Comparison of ENCODE assay signal across 8 cellular contexts in the genomic region with DNA sequence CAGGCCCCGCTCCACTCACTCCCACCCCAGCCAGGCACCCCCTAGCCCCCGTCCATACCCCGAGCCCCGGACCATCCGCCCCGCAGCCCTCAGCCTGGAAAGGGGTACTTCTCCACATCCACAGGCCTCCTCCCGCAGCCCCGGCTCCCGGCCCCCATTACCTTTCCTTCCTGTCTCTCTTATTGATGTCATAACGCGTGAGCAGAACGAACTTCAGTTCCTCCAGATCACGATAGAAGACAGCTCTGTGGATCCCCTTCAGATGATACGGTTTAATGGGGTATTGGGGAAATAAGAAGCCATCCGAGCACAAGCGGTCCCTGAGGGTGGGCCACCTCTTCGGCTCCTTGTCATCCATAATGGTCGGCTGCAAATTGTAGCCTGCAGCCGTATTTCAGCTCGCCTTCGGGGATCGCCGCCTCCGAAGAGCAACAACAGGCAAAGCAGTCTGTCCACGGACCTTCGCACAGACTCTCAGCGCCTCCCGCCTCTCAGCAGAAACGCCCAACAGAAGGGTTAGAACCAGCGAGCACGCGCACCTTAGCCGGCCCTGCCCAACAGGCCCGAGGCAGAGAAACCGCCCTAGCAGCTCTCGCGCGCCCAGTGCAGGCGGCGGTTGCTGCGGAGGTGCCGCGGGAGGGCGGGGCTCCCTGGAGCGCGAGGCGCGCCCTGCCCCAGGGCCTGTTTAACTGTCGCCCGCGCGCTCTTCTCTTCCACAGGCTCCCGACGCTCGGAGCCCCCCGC. TPM values are rescaled to one million over a fixed set of nuclear protein-coding genes. Genes with fewer than 3 reads are reported as not detected.
DNase-seq lines count a peak whose midpoint lies in the region; ATAC-seq and TF ChIP-seq lines count a peak whose summit lies in the region.
"Not testable (repeated sequence)": the region's sequence is repeated elsewhere in the genome, so short reads cannot be mapped to it uniquely, and the experiment has no call there.

ANKRD36C (minus strand) TSS at position 474 of the 744 bp plus-strand sequence; CDS start at position 358, 116 bp downstream.

- not testable (repeated sequence) for H3K4me1 Mint-ChIP-seq in naive thymus-derived CD8-positive, alpha-beta T cell

- H3K4me3 Mint-ChIP-seq in naive thymus-derived CD8-positive, alpha-beta T cell, result peak within 1 kb of the TSS; percentile 92 to 99 (median 96)

- peaks cover 1 to 27% (median 6%) of the 10 kb centered on the region in 5 donors for H3K27me3 Mint-ChIP-seq in naive thymus-derived CD8-positive, alpha-beta T cell

- peak; percentile 52 for DNase-seq in G401 (ENCODE audit: low spot score)
- DNase-seq in SW480 (ENCODE audit: low spot score), result peak; percentile 41
- DNase-seq in astrocyte of the hippocampus (ENCODE audit: low read depth, low spot score), result peak; percentile 52
- DNase-seq in glomerular endothelial cell (ENCODE audit: extremely low read depth, low read depth, low spot score), result peak; percentile 5
- peak in 8 of 10 donors; percentile 20 to 64 (median 45) for DNase-seq in naive thymus-derived CD8-positive, alpha-beta T cell

- peak within 1 kb of the TSS; percentile 88 to 99 (median 98) for H3K27ac Mint-ChIP-seq in naive thymus-derived CD8-positive, alpha-beta T cell

- ATAC-seq in GM21529 (IDR thresholded peaks at IDR 0.05; ENCODE audit: unreplicated experiment), result peak; percentile 91
- peak; percentile 90 for ATAC-seq in HG03460 (IDR thresholded peaks at IDR 0.05; ENCODE audit: unreplicated experiment)
- peak; percentile 89 to 90 for ATAC-seq in naive thymus-derived CD8-positive, alpha-beta T cell

- H3K9me3 Mint-ChIP-seq in naive thymus-derived CD8-positive, alpha-beta T cell, result not testable (repeated sequence)

- TF ChIP-seq CTCF in subcutaneous adipose tissue (IDR thresholded peaks at IDR 0.05; ENCODE audit: low read depth), result not testable (repeated sequence)

- not testable (repeated sequence) for H3K36me3 Mint-ChIP-seq in naive thymus-derived CD8-positive, alpha-beta T cell

- in situ Hi-C loops in G401 (cut with HindIII; ENCODE audit: low sequenced_read_pairs), result not testable (repeated sequence)

- POLR2A ChIA-PET in naive thymus-derived CD8-positive, alpha-beta T cell (lab: Charles Lee), result interaction anchor here (0.8 to 1.3 kb wide), 3 partner anchors 125 to 217 kb away, joined by 3 read pairs; partner anchors contain the start of genes ASTL and STARD7

RNA-seq across cellular contexts. Expression of gene ANKRD36C, which starts in this region (rescaled TPM):
- total RNA-seq in G401 (2014; rRNA removed; shearing (Covaris generic)), result 6.6 and 15.6 TPM in 2 replicates
- total RNA-seq in glomerular endothelial cell (15.8 and 38.4 TPM in 2 replicates), subcutaneous adipose tissue (10 to 100 TPM; 27.2 to 75.3 (median 59.2) TPM)
- total RNA-seq in naive thymus-derived CD8-positive, alpha-beta T cell, result 10 to 100 TPM; 67.1 to 71.8 TPM
- polyA plus RNA-seq in naive thymus-derived CD8-positive, alpha-beta T cell, result 10 to 100 TPM in 2 of 3 donors, 1 to 10 TPM in 1; 8.4 to 13.6 (median 12.9) TPM

Comparison
In these comparisons a context has a peak if more than half of its experiments do, and no peak if none do; other contexts are left out.
1. Peak in every context shown above with its lines: DNase-seq and ATAC-seq.